In the genomic region with DNA sequence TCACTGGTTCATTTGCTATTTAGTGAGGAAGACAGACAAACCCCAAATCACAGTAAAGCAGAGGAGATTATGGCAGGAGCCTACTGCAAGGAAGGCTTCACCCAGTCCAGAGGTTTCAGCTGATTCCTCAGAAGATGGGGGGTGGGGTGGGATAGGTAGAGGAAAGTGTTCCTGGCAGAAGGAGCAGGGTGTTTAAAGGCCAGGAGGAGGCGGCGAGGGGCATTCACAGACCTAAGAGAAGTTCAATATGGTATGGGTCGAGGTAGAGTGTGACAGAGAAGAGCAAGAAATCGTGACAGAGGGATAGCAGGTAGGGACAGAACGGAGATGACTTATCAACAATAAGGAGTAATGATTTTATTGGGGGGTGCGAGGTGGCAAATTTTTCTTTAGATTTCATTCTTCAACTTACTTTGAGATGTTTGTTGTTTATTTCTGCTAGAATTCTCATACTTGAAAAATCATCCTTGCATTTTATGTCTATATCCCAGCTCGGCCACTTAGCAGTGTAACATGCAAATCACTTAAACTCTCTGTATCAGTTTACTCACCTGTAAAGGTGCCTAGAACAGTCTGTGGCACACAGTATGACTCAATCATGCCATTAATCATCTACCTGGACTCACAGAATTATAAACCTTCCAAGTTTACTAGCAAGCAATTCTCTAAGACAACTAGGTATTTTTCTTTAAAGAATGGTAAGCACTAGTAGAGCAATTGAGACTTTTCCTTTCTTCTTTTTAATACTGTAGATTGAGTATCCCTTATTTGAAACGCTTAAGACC, we compare ENCODE assay signal across 1 cellular context.
TF ChIP-seq lines count a peak whose summit lies in the region.

No MANE protein-coding gene starts in this region.

TF ChIP-seq in GM23338, 12 proteins besides CTCF, POLR2A, EP300 and RAD21 (continued from another document):
- TF ChIP-seq ZNF462 (CRISPR knock-in tag; IDR thresholded peaks at IDR 0.05) (no peak), STAT1 (IDR thresholded peaks at IDR 0.05; ENCODE audit: unreplicated experiment) (no peak), EZH2 (IDR thresholded peaks at IDR 0.05; ENCODE audit: low read depth, unreplicated experiment) (no peak), EZH2phosphoT487 (IDR thresholded peaks at IDR 0.05; ENCODE audit: unreplicated experiment) (no peak), ZNF114 (CRISPR knock-in tag; IDR thresholded peaks at IDR 0.05) (no peak), REST (IDR thresholded peaks at IDR 0.05; ENCODE audit: unreplicated experiment) (no peak)
- TF ChIP-seq, protein P1, sequence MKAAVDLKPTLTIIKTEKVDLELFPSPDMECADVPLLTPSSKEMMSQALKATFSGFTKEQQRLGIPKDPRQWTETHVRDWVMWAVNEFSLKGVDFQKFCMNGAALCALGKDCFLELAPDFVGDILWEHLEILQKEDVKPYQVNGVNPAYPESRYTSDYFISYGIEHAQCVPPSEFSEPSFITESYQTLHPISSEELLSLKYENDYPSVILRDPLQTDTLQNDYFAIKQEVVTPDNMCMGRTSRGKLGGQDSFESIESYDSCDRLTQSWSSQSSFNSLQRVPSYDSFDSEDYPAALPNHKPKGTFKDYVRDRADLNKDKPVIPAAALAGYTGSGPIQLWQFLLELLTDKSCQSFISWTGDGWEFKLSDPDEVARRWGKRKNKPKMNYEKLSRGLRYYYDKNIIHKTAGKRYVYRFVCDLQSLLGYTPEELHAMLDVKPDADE (IDR thresholded peaks at IDR 0.05) = no peak
TF ChIP-seq in GM23338: peak in this region for 0.
